ENCODE assay signal across 17 cellular contexts in genomic region chr15:22134941-22135566, GRCh38. TPM values are rescaled to one million over a fixed set of nuclear protein-coding genes. Genes with fewer than 3 reads are reported as not detected.
"Had no signal": no experiment of that assay in that cellular context is flagged by ENCODE, and none has a peak within 500 bp of the region (broad histone marks: within the 10 kb centered on the region; RNA-seq: fewer than 3 reads in every experiment).

No MANE protein-coding gene starts in this region.

RNA-seq across cellular contexts. Expression of gene OR4M2, which starts 54.7 kb away (rescaled TPM):
- total RNA-seq: activated CD4-positive, alpha-beta T cell treated with anti-CD3 and anti-CD28 coated beads, Interleukin-2, amount 10 ng/mL, durations not matched to agents 7 days and 5 days; bronchial epithelial cell; endodermal cell; esophagus squamous epithelium; gastrocnemius medialis; left lung; lung; mesenteric fat pad; mucosa of gallbladder; osteoblast; posterior vena cava; renal cortical epithelial cell; sciatic nerve; stomach; suprapubic skin; tibial nerve; urinary bladder had no signal
